ENCODE assay signal across 16 cellular contexts in genomic region chr10:36721851-36722250, GRCh38.
DNase-seq lines count a peak whose midpoint lies in the region; ATAC-seq and TF ChIP-seq lines count a peak whose summit lies in the region.
"Had no signal": no experiment of that assay in that cellular context is flagged by ENCODE, and none has a peak within 500 bp of the region (broad histone marks: within the 10 kb centered on the region; RNA-seq: fewer than 3 reads in every experiment).

No MANE protein-coding gene starts in this region.

- H3K4me1 ChIP-seq in neural progenitor cell, result peaks cover 16% of the 10 kb centered on the region
- H3K4me1 ChIP-seq: Caco-2 had no signal

- H3K27ac ChIP-seq in neural progenitor cell (no peak overlapping the region), WERI-Rb-1 (no peak overlapping the region)
- H3K27ac ChIP-seq: C4-2B had no signal

- no peak overlapping the region for H3K27ac Mint-ChIP-seq in neural progenitor cell

- peaks cover 14% of the 10 kb centered on the region for H3K4me1 Mint-ChIP-seq in neural progenitor cell

- H3K27me3 Mint-ChIP-seq in neural progenitor cell (ENCODE audit: insufficient read depth, low read depth), result no peaks in the 10 kb centered on the region

- H2AFZ ChIP-seq in neural progenitor cell (replicated peaks), result peak overlapping the region; percentile 17

- no peaks in the 10 kb centered on the region for H4K20me1 ChIP-seq in neural progenitor cell (ENCODE audit: low read depth)

- H3K4me3 Mint-ChIP-seq in neural progenitor cell, result no peak overlapping the region

- H3K9me3 ChIP-seq in neural progenitor cell (ENCODE audit: low read depth) (no peaks in the 10 kb centered on the region), WERI-Rb-1 (ENCODE audit: severe bottlenecking) (no peaks in the 10 kb centered on the region)
- H3K9me3 ChIP-seq: Caco-2 had no signal

- peak; percentile 73 for DNase-seq in DMS114 treated with DMSO at 0.1 percent for 48 hours (lab: John Stamatoyannopoulos, UW; ENCODE audit: unreplicated experiment)
- DNase-seq in SK-N-DZ (ENCODE audit: low spot score), result peak; percentile 65
- DNase-seq in fibroblast of mammary gland (ENCODE audit: low read depth), result peak; percentile 11
- DNase-seq in neural progenitor cell (ENCODE audit: low spot score), result no peak
- no peak for DNase-seq in cerebellum (ENCODE audit: low spot score)
- DNase-seq in activated CD4-positive, alpha-beta T cell treated with anti-CD3 and anti-CD28 coated beads, Interleukin-2, amount 50 U/mL, for 1 hour, result no peak
- DNase-seq in WERI-Rb-1, result no peak
- DNase-seq: Caco-2, Karpas-422, NCI-H1105 treated with DMSO at 0.1 percent for 48 hours, NCI-H187, NCI-H69, SHP77 treated with DMSO at 0.1 percent for 48 hours, SW 1271 had no signal

- no peaks in the 10 kb centered on the region for H3K36me3 ChIP-seq in neural progenitor cell
- H3K36me3 ChIP-seq in WERI-Rb-1, result no peaks in the 10 kb centered on the region

- H3K9ac ChIP-seq in neural progenitor cell, result no peak overlapping the region

- H3F3A ChIP-seq in neural progenitor cell (ENCODE audit: low read depth), result peaks cover 3% of the 10 kb centered on the region

- no peaks in the 10 kb centered on the region for H3K79me2 ChIP-seq in neural progenitor cell (ENCODE audit: low read depth)

- ATAC-seq in GM21360 (IDR thresholded peaks at IDR 0.05; ENCODE audit: unreplicated experiment), result no peak

- H3K27me3 ChIP-seq in neural progenitor cell (no peaks in the 10 kb centered on the region), WERI-Rb-1 (ENCODE audit: insufficient read depth, low read depth, severe bottlenecking) (no peaks in the 10 kb centered on the region)

- H3K4me2 ChIP-seq in neural progenitor cell, result no peak overlapping the region

- H3K4me3 ChIP-seq in fibroblast of mammary gland (ENCODE audit: control insufficient read depth, low read depth, low read length) (no peak overlapping the region), neural progenitor cell (no peak overlapping the region), WERI-Rb-1 (ENCODE audit: low read depth, low read length) (no peak overlapping the region)

- TF ChIP-seq CTCF in fibroblast of mammary gland (conservative IDR thresholded peaks at IDR 0.05; ENCODE audit: control insufficient read depth, insufficient read depth, low read depth, low read length), result no peak
- no peak for TF ChIP-seq CTCF in neural progenitor cell (IDR thresholded peaks at IDR 0.05)
- TF ChIP-seq CTCF in WERI-Rb-1 (IDR thresholded peaks at IDR 0.05; ENCODE audit: low read depth, low read length), result no peak

- no peaks in the 10 kb centered on the region for H3K36me3 Mint-ChIP-seq in neural progenitor cell

- peaks cover 8% of the 10 kb centered on the region for H3K9me3 Mint-ChIP-seq in neural progenitor cell

Comparison
In these comparisons a context has a peak if more than half of its experiments do, and no peak if none do; other contexts are left out.
1. DNase-seq: peak in DMS114 treated with DMSO at 0.1 percent for 48 hours (single experiment), SK-N-DZ (single experiment) and fibroblast of mammary gland (single experiment); none in neural progenitor cell (single experiment), cerebellum (single experiment), activated CD4-positive, alpha-beta T cell treated with anti-CD3 and anti-CD28 coated beads, Interleukin-2, amount 50 U/mL, for 1 hour (single experiment) and WERI-Rb-1 (single experiment).